In the genomic region with DNA sequence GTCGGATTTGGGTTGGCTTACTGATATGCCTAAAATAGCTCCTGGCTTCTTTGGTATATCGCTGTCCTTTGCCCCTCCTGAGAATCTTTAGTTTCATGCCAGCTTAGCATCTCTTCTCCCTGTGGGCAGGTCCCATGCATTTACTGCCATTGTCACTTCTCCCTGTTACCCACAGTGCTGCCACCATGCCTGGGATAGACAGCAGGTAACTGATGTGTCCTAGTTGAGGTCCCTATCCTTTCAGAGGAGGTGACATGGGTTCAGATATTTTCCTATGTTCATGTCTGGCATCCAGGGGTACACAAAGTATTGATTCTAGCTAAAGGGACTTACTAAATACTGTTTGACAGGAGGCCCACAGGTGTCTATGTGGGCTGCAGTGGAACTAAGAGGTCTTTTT, we compare ENCODE assay signal across 9 cellular contexts. TPM values are rescaled to one million over a fixed set of nuclear protein-coding genes. Genes with fewer than 3 reads are reported as not detected.
"Had no signal": no experiment of that assay in that cellular context is flagged by ENCODE, and none has a peak within 500 bp of the region (broad histone marks: within the 10 kb centered on the region; RNA-seq: fewer than 3 reads in every experiment).

No MANE protein-coding gene starts in this region.

- H3K4me1 ChIP-seq: prostate gland had no signal

- H3K36me3 ChIP-seq: prostate gland had no signal

- DNase-seq: activated B cell treated with CpG ODN at 0.5 μM for 24 hours; activated CD4-positive, alpha-beta T cell treated with anti-CD3 and anti-CD28 coated beads, Interleukin-2, amount 10 ng/mL, durations not matched to agents 24 days and 14 days; activated naive CD4-positive, alpha-beta T cell; hippocampal formation; natural killer cell had no signal

- H3K9me3 ChIP-seq: prostate gland had no signal

- ATAC-seq: natural killer cell had no signal

- H3K27ac ChIP-seq: prostate gland, SK-N-MC had no signal

- H3K4me3 ChIP-seq: prostate gland, SK-N-MC had no signal

RNA-seq across cellular contexts. Expression of gene TIMP3, which starts 8.3 kb away (rescaled TPM):
- total RNA-seq: activated B cell treated with CpG ODN at 0.5 μM for 24 hours; activated CD4-positive, alpha-beta T cell treated with anti-CD3 and anti-CD28 coated beads, Interleukin-2, amount 10 ng/mL, durations not matched to agents 24 days and 14 days; activated T-helper 1 cell treated with anti-CD3 and anti-CD28 coated beads, Interleukin-12 subunit alpha, Interleukin-12 subunit beta, Interleukin-2, Interleukin-4 antibody, amounts not matched to agents 30 ng/mL and 10 ng/mL and 1 ng/mL, durations not matched to agents 14 hours and 24 hours and 36 hours; T-helper 1 cell treated with Interleukin-12 subunit alpha and Interleukin-12 subunit beta and Interleukin-4 antibody, amounts not matched to agents 30 ng/mL and 1 ng/mL, for 36 hours had no signal
